In the genomic region with DNA sequence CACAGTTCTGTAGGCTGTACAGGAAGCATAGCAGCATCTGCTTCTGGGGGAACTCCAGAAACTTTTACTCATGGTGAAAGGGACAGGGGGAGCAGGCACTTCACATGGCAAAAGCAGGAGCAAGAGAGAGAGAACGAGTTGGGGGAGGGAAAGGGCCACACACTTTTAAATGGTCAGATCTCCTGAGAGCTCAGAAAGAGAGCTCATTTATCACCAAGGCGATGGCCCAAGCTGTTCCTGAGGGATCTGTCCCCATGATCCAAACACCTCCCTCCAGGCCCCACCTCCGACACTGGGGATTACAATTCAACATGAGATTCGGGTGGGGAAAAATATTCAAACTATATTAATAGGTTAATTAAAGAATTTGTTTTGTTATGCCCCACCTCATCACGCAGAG, we compare ENCODE assay signal across 23 cellular contexts.
"Had no signal": no experiment of that assay in that cellular context is flagged by ENCODE, and none has a peak within 500 bp of the region (broad histone marks: within the 10 kb centered on the region; RNA-seq: fewer than 3 reads in every experiment).

No MANE protein-coding gene starts in this region.

- H3K27ac Mint-ChIP-seq: activated CD4-positive, alpha-beta T cell treated with anti-CD3 and anti-CD28 coated beads, Interleukin-2, amount 10 ng/mL, durations not matched to agents 7 days and 5 days; activated CD8-positive, alpha-beta memory T cell treated with anti-CD3 and anti-CD28 coated beads, Interleukin-2, amount 10 ng/mL, durations not matched to agents 7 days and 5 days; activated CD8-positive, alpha-beta T cell treated with anti-CD3 and anti-CD28 coated beads for 36 hours; activated T-helper 1 cell treated with anti-CD3 and anti-CD28 coated beads, Interleukin-12 subunit alpha, Interleukin-12 subunit beta, Interleukin-2, Interleukin-4 antibody, amounts not matched to agents 30 ng/mL and 10 ng/mL and 1 ng/mL, durations not matched to agents 14 hours and 24 hours and 36 hours; dendritic cell treated with granulocyte-macrophage colony-stimulating factor and Interleukin-4, amounts not matched to agents 40 ng/mL and 50 ng/mL, for 4 days; immature natural killer cell; stimulated activated naive CD8-positive, alpha-beta T cell treated with anti-CD3 and anti-CD28 coated beads, Interleukin-15, amount 100 ng/mL, for 72 hours had no signal

- DNase-seq: activated CD4-positive, alpha-beta T cell treated with anti-CD3 and anti-CD28 coated beads, Interleukin-2, amount 10 ng/mL, durations not matched to agents 7 days and 5 days; activated CD4-positive, CD25-positive, alpha-beta regulatory T cell treated with anti-CD3 and anti-CD28 coated beads, Interleukin-2, amount 50 U/mL, for 72 hours; activated CD8-positive, alpha-beta memory T cell treated with anti-CD3 and anti-CD28 coated beads, Interleukin-2, amount 10 ng/mL, durations not matched to agents 7 days and 5 days; activated CD8-positive, alpha-beta T cell treated with anti-CD3 and anti-CD28 coated beads for 36 hours; activated gamma-delta T cell; activated T-cell treated with anti-CD3 and anti-CD28 coated beads for 4 hours; aorta; caudate nucleus; effector CD8-positive, alpha-beta T cell; foreskin keratinocyte; immature natural killer cell; left ventricle myocardium inferior; mammary epithelial cell; occipital lobe; right lobe of liver; stimulated activated CD4-positive, alpha-beta T cell treated with anti-CD3 and anti-CD28 coated beads, Interleukin-1b, Interleukin-23, amount 100 ng/mL, for 48 hours; stimulated activated naive CD8-positive, alpha-beta T cell treated with anti-CD3 and anti-CD28 coated beads, Interleukin-15, amount 100 ng/mL, for 72 hours; T-helper 2 cell; tibial artery had no signal

- H3K4me1 Mint-ChIP-seq: activated CD4-positive, alpha-beta T cell treated with anti-CD3 and anti-CD28 coated beads, Interleukin-2, amount 10 ng/mL, durations not matched to agents 7 days and 5 days; activated CD8-positive, alpha-beta memory T cell treated with anti-CD3 and anti-CD28 coated beads, Interleukin-2, amount 10 ng/mL, durations not matched to agents 7 days and 5 days; activated naive CD4-positive, alpha-beta T cell treated with anti-CD3 and anti-CD28 coated beads, Interleukin-2, amount 50 U/mL, for 24 hours; immature natural killer cell; stimulated activated naive CD8-positive, alpha-beta T cell treated with anti-CD3 and anti-CD28 coated beads, Interleukin-15, amount 100 ng/mL, for 72 hours had no signal

- H3K36me3 Mint-ChIP-seq: activated CD8-positive, alpha-beta memory T cell treated with anti-CD3 and anti-CD28 coated beads, Interleukin-2, amount 10 ng/mL, durations not matched to agents 7 days and 5 days; activated naive CD4-positive, alpha-beta T cell treated with anti-CD3 and anti-CD28 coated beads, Interleukin-2, amount 50 U/mL, for 24 hours; brain; immature natural killer cell had no signal

- H3K4me3 Mint-ChIP-seq: activated CD4-positive, alpha-beta T cell treated with anti-CD3 and anti-CD28 coated beads, Interleukin-2, amount 10 ng/mL, durations not matched to agents 7 days and 5 days; activated CD8-positive, alpha-beta memory T cell treated with anti-CD3 and anti-CD28 coated beads, Interleukin-2, amount 10 ng/mL, durations not matched to agents 7 days and 5 days; activated CD8-positive, alpha-beta T cell treated with anti-CD3 and anti-CD28 coated beads for 36 hours; activated naive CD4-positive, alpha-beta T cell treated with anti-CD3 and anti-CD28 coated beads, Interleukin-2, amount 50 U/mL, for 24 hours; activated T-helper 1 cell treated with anti-CD3 and anti-CD28 coated beads, Interleukin-12 subunit alpha, Interleukin-12 subunit beta, Interleukin-2, Interleukin-4 antibody, amounts not matched to agents 30 ng/mL and 10 ng/mL and 1 ng/mL, durations not matched to agents 14 hours and 24 hours and 36 hours; brain; dendritic cell treated with granulocyte-macrophage colony-stimulating factor and Interleukin-4, amounts not matched to agents 40 ng/mL and 50 ng/mL, for 4 days; immature natural killer cell; stimulated activated naive CD8-positive, alpha-beta T cell treated with anti-CD3 and anti-CD28 coated beads, Interleukin-15, amount 100 ng/mL, for 72 hours had no signal

- H3K27me3 Mint-ChIP-seq: activated CD4-positive, alpha-beta T cell treated with anti-CD3 and anti-CD28 coated beads, Interleukin-2, amount 10 ng/mL, durations not matched to agents 7 days and 5 days; activated CD8-positive, alpha-beta memory T cell treated with anti-CD3 and anti-CD28 coated beads, Interleukin-2, amount 10 ng/mL, durations not matched to agents 7 days and 5 days; activated CD8-positive, alpha-beta T cell treated with anti-CD3 and anti-CD28 coated beads for 36 hours; activated naive CD4-positive, alpha-beta T cell treated with anti-CD3 and anti-CD28 coated beads, Interleukin-2, amount 50 U/mL, for 24 hours; dendritic cell treated with granulocyte-macrophage colony-stimulating factor and Interleukin-4, amounts not matched to agents 40 ng/mL and 50 ng/mL, for 4 days; stimulated activated naive CD8-positive, alpha-beta T cell treated with anti-CD3 and anti-CD28 coated beads, Interleukin-15, amount 100 ng/mL, for 72 hours had no signal

- ATAC-seq: activated CD8-positive, alpha-beta memory T cell treated with anti-CD3 and anti-CD28 coated beads, Interleukin-2, amount 10 ng/mL, durations not matched to agents 7 days and 5 days; activated CD8-positive, alpha-beta T cell treated with anti-CD3 and anti-CD28 coated beads for 36 hours; foreskin keratinocyte; right lobe of liver; stimulated activated naive CD8-positive, alpha-beta T cell treated with anti-CD3 and anti-CD28 coated beads, Interleukin-15, amount 100 ng/mL, for 72 hours had no signal
